ENCODE assay signal across 22 cellular contexts in genomic region chr17:10083864-10084263, GRCh38.
DNase-seq lines count a peak whose midpoint lies in the region; ATAC-seq, FAIRE-seq and TF ChIP-seq lines count a peak whose summit lies in the region.
"Had no signal": no experiment of that assay in that cellular context is flagged by ENCODE, and none has a peak within 500 bp of the region (broad histone marks: within the 10 kb centered on the region; RNA-seq: fewer than 3 reads in every experiment).

No MANE protein-coding gene starts in this region.

- CTCF ChIA-PET in H1 (lab: Charles Lee; ENCODE audit: partially characterized antibody): interaction anchor here (0.9 kb wide), 1 partner anchor 10 kb away, joined by 3 read pairs; no protein-coding TSS in a partner anchor
- CTCF ChIA-PET in Caco-2 (lab: Charles Lee): no interaction called here

- DNase-seq in GM12864 (ENCODE audit: low read depth) (no peak), H1 (ENCODE audit: low read depth in 1 of 2, low spot score in 2 of 2) (no peak), posterior vena cava (ENCODE audit: low spot score) (peak; percentile 5), lower lobe of right lung (no peak), NCI-H82 (lab: John Stamatoyannopoulos, UW) (no peak), Caco-2 (no peak)
- DNase-seq: AML-193; CD4-positive, alpha-beta T cell; CD8-positive, alpha-beta T cell; DMS 273 treated with DMSO at 0.1 percent for 48 hours; DMS153; DMS79; EL; GDM1 had no signal

- H3K79me1 ChIP-seq in H1 (ENCODE audit: low read depth, low read length): no peaks in the 10 kb centered on the region

- TF ChIP-seq RAD21 in H1 (IDR thresholded peaks at IDR 0.05 in 1 of 2, conservative IDR thresholded peaks at IDR 0.05 in 1 of 2; ENCODE audit: low read depth in 2 of 2, low read length in 2 of 2): peak; percentile 4 to 34; a peak in 1 of 4 replicates

- no peak for FAIRE-seq in H1 (lab: Jason Lieb, UNC)
- FAIRE-seq: A549, GM12891, GM19239 had no signal

- H3K14ac ChIP-seq in H1 (ENCODE audit: insufficient read length): no peak overlapping the region

- no peak overlapping the region for H3K4me2 ChIP-seq in BLaER1
- no peak overlapping the region for H3K4me2 ChIP-seq in H1 (ENCODE audit: insufficient read depth in 1 of 2, low read depth in 2 of 2, low read length in 2 of 2)
- H3K4me2 ChIP-seq: A549 had no signal

- no peak for TF ChIP-seq POLR2A in H1 (IDR thresholded peaks at IDR 0.05; ENCODE audit: control extremely low read depth in 1 of 2, low read depth in 2 of 2, low read length in 2 of 2)

- no peaks in the 10 kb centered on the region for H4K20me1 ChIP-seq in BLaER1
- H4K20me1 ChIP-seq in H1 (replicated peaks in 1 of 2; ENCODE audit: control insufficient read depth in 1 of 2, insufficient read depth in 2 of 2, low read length in 2 of 2): no peaks in the 10 kb centered on the region

- TF ChIP-seq EP300 in H1 (IDR thresholded peaks at IDR 0.05; ENCODE audit: borderline replicate concordance in 1 of 2, low read depth in 2 of 2, low read length in 2 of 2): no peak

- no peak overlapping the region for H3K4me3 Mint-ChIP-seq in Caco-2 (ENCODE audit: unreplicated experiment)
- H3K4me3 Mint-ChIP-seq: B cell; CD4-positive, alpha-beta T cell; CD8-positive, alpha-beta T cell had no signal

- no peaks in the 10 kb centered on the region for H3K27me3 Mint-ChIP-seq in Caco-2 (ENCODE audit: insufficient read depth, unreplicated experiment)
- H3K27me3 Mint-ChIP-seq: B cell; CD4-positive, alpha-beta T cell had no signal

- POLR2A ChIA-PET in H1 (lab: Charles Lee; ENCODE audit: partially characterized antibody) (interaction anchor here (0.8 kb wide), 1 partner anchor 43 kb away, joined by 3 read pairs; no protein-coding TSS in a partner anchor), Caco-2 (lab: Charles Lee) (no interaction called here)

- H3K9ac ChIP-seq in BLaER1 (no peak overlapping the region), H1 (replicated peaks in 1 of 4; ENCODE audit: extremely low read depth in 1 of 4, low read depth in 3 of 4, low read length in 3 of 4) (no peak overlapping the region)

- H3K27ac Mint-ChIP-seq in Caco-2 (ENCODE audit: unreplicated experiment): no peak overlapping the region
- H3K27ac Mint-ChIP-seq: B cell; CD4-positive, alpha-beta T cell; CD8-positive, alpha-beta T cell had no signal

- H3K18ac ChIP-seq in H1 (ENCODE audit: extremely low read depth, low read length): no peak overlapping the region

- no peak overlapping the region for H2BK120ac ChIP-seq in H1 (replicated peaks; ENCODE audit: low read depth, low read length)

- H3K23me2 ChIP-seq in H1 (ENCODE audit: low read depth, low read length): no peaks in the 10 kb centered on the region

- H3K36me3 ChIP-seq in BLaER1: peaks cover 20% of the 10 kb centered on the region
- H3K36me3 ChIP-seq in H1 (ENCODE audit: control insufficient read depth in 2 of 4, insufficient read depth in 4 of 4, low read length in 3 of 4): no peaks in the 10 kb centered on the region
- no peaks in the 10 kb centered on the region for H3K36me3 ChIP-seq in lower lobe of right lung
- no peaks in the 10 kb centered on the region for H3K36me3 ChIP-seq in Caco-2 (ENCODE audit: control insufficient read depth, insufficient read depth, low read length)

- no peak overlapping the region for H4K5ac ChIP-seq in H1 (ENCODE audit: insufficient read length, low read depth, low read length)

- no peak overlapping the region for H2BK5ac ChIP-seq in H1 (ENCODE audit: low read depth, low read length)

- no TSS peak for BruUV-seq in Caco-2 (replicated peaks; lab: Mats Ljungman, UMichigan)

- H2BK12ac ChIP-seq in H1 (ENCODE audit: low read depth, low read length): no peak overlapping the region

- H4K8ac ChIP-seq in H1 (ENCODE audit: extremely low read depth, insufficient read depth, low read length): no peak overlapping the region

- H2AFZ ChIP-seq in H1 (ENCODE audit: low read length): no peak overlapping the region

- H3K56ac ChIP-seq in H1 (replicated peaks; ENCODE audit: insufficient read length, low read depth, low read length): no peak overlapping the region

- H2BK20ac ChIP-seq in H1 (ENCODE audit: low read length): no peak overlapping the region

- H3K4me1 ChIP-seq in BLaER1 (peaks cover 49% of the 10 kb centered on the region), H1 (replicated peaks in 1 of 4; ENCODE audit: control insufficient read depth in 3 of 4, insufficient read depth in 4 of 4, low read length in 3 of 4) (peaks cover 0 to 3% (median 0%) of the 10 kb centered on the region in 4 experiments; a peak in 2 of 7 replicates), lower lobe of right lung (peaks cover 22% of the 10 kb centered on the region), Caco-2 (peaks cover 9% of the 10 kb centered on the region; the same call in 1 of the 2 replicates)

- H3K27ac ChIP-seq in BLaER1 (no peak overlapping the region), H1 (ENCODE audit: low read depth, low read length) (no peak overlapping the region), lower lobe of right lung (no peak overlapping the region)
- H3K27ac ChIP-seq: 22Rv1, A549, C4-2B had no signal

- TF ChIP-seq CTCF in GM12864 (IDR thresholded peaks at IDR 0.05; ENCODE audit: low read depth, low read length, missing control alignments): peak; percentile 6
- 0 out of 4 replicates have a peak, but pooled peaks of 1 of the 3 experiments have one; percentile 4 for TF ChIP-seq CTCF in H1 (IDR thresholded peaks at IDR 0.05; ENCODE audit: control extremely low read depth in 1 of 3, insufficient read depth in 1 of 3, low read depth in 1 of 3, low read length in 3 of 3)
- no peak for TF ChIP-seq CTCF in lower lobe of right lung (IDR thresholded peaks at IDR 0.05)
- no peak for TF ChIP-seq CTCF in Caco-2 (IDR thresholded peaks at IDR 0.05; ENCODE audit: insufficient read depth in 1 of 2, low read depth in 1 of 2, low read length in 1 of 2, severe bottlenecking in 1 of 2, unreplicated experiment in 1 of 2)

- H3K4me3 ChIP-seq in BLaER1 (peak overlapping the region; percentile 36; the same call in 1 of the 2 replicates), GM12864 (ENCODE audit: low read depth, low read length) (no peak overlapping the region), H1 (ENCODE audit: extremely low read depth in 1 of 4, insufficient read depth in 2 of 4, low read depth in 3 of 4, low read length in 4 of 4) (no peak overlapping the region), lower lobe of right lung (no peak overlapping the region), Caco-2 (ENCODE audit: low read depth, low read length) (no peak overlapping the region)
- H3K4me3 ChIP-seq: A549 had no signal

- H3K36me3 Mint-ChIP-seq in Caco-2 (ENCODE audit: insufficient read depth, unreplicated experiment): no peaks in the 10 kb centered on the region
- H3K36me3 Mint-ChIP-seq: CD8-positive, alpha-beta T cell had no signal

- H4K91ac ChIP-seq in H1 (replicated peaks; ENCODE audit: insufficient read length, low read length): no peak overlapping the region

- H2BK15ac ChIP-seq in H1 (ENCODE audit: low read length): no peak overlapping the region

- WGBS in H1 (ENCODE audit: extremely low coverage in 1 of 2, insufficient coverage in 1 of 2, insufficient read length in 1 of 2, insufficient replicate concordance in 2 of 2, low coverage in 1 of 2, low lambda C conversion rate in 2 of 2, missing lambda C conversion rate in 1 of 2), 2 experiments: 91% methylated on average over 3 of the region's 3 CpGs; no CpG with 5 or more reads in 1 of the 2 experiments

- H3K79me2 ChIP-seq in H1 (ENCODE audit: control insufficient read depth in 1 of 2, insufficient read depth in 2 of 2, low read length in 2 of 2): no peaks in the 10 kb centered on the region

- H3K9me3 Mint-ChIP-seq in Caco-2 (ENCODE audit: unreplicated experiment): peaks cover 15% of the 10 kb centered on the region

- H3K23ac ChIP-seq in H1 (ENCODE audit: insufficient read length): no peak overlapping the region

- no peak overlapping the region for H3K4ac ChIP-seq in H1 (replicated peaks; ENCODE audit: insufficient read length, low read depth, low read length)

- intact Hi-C loops in posterior vena cava (cut with DNase I): no loop called here
- intact Hi-C loops in lower lobe of right lung (cut with DNase I): no loop called here
- intact Hi-C loops in Caco-2 (cut with micrococcal nuclease; ENCODE audit: unreplicated experiment): no loop called here

- H2AK5ac ChIP-seq in H1 (ENCODE audit: low read depth, low read length): no peak overlapping the region

- no peaks in the 10 kb centered on the region for H3K4me1 Mint-ChIP-seq in Caco-2 (ENCODE audit: low read depth, unreplicated experiment)

- no peaks in the 10 kb centered on the region for H3K27me3 ChIP-seq in BLaER1
- H3K27me3 ChIP-seq in H1 (replicated peaks in 1 of 4; ENCODE audit: control insufficient read depth in 3 of 4, extremely low read depth in 1 of 4, insufficient read depth in 3 of 4, low read length in 3 of 4): no peaks in the 10 kb centered on the region
- no peaks in the 10 kb centered on the region for H3K27me3 ChIP-seq in lower lobe of right lung (ENCODE audit: low read depth)
- no peaks in the 10 kb centered on the region for H3K27me3 ChIP-seq in Caco-2 (replicated peaks; ENCODE audit: control insufficient read depth, insufficient read depth, low read length)

- ATAC-seq in lower lobe of right lung (no peak), GM21526 (IDR thresholded peaks at IDR 0.05; ENCODE audit: low FRiP score, unreplicated experiment) (no peak)
- ATAC-seq: A549; CD8-positive, alpha-beta T cell had no signal

- H3K9me3 ChIP-seq in BLaER1 (peaks cover 53% of the 10 kb centered on the region), H1 (ENCODE audit: insufficient read depth in 2 of 2, low read depth in 1 of 2, low read length in 1 of 2) (no peaks in the 10 kb centered on the region), lower lobe of right lung (peaks cover 3% of the 10 kb centered on the region), Caco-2 (no peaks in the 10 kb centered on the region)

TF ChIP-seq in H1, 55 proteins besides CTCF, POLR2A, EP300 and RAD21 (continues in another document):
- TF ChIP-seq SP1 (IDR thresholded peaks at IDR 0.05; ENCODE audit: low read depth, low read length) (no peak), MAFK (IDR thresholded peaks at IDR 0.05; ENCODE audit: low read depth, low read length) (no peak), GTF2F1 (IDR thresholded peaks at IDR 0.05; ENCODE audit: borderline replicate concordance, low read depth, low read length) (no peak), MAX (IDR thresholded peaks at IDR 0.05) (no peak), JUN (IDR thresholded peaks at IDR 0.05; ENCODE audit: low read depth, low read length) (no peak), CTBP2 (IDR thresholded peaks at IDR 0.05; ENCODE audit: borderline replicate concordance, insufficient read depth, insufficient read length, low read length) (no peak), FOSL1 (IDR thresholded peaks at IDR 0.05; ENCODE audit: insufficient read depth, low read depth, low read length) (no peak), EGR1 (IDR thresholded peaks at IDR 0.05; ENCODE audit: borderline replicate concordance, low read depth, low read length) (no peak), RXRA (IDR thresholded peaks at IDR 0.05; ENCODE audit: insufficient read depth, low read depth, low read length) (no peak), CBX8 (IDR thresholded peaks at IDR 0.05; ENCODE audit: borderline replicate concordance, low read depth, low read length) (no peak)
